ENCODE assay signal across 1 cellular context in the genomic region with DNA sequence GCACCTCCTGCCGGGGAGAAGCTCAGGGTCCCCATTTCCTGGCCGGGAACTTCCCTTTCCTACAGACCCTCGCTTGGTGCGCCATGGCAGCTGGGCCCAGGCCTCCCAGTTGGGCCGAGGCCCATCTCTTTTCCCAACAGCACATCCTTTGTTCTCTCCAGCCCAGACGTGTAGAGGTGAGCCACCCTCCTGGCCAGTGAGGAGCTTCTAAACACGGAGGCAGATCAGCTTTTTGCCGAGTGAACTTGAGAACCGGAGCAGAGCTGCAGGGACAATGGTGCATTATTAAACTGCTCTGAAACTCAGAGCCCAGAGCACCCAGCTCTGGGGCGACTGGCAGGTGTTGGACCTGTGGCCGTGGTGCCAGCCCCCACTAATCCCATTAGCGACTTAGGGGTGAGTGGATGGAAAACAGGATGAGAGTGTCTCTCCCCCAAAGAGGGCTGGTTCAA.
A peak's percentile ranks its signal among the peaks of the same experiment; 100 is the strongest.
TF ChIP-seq lines count a peak whose summit lies in the region.

No MANE protein-coding gene starts in this region.

TF ChIP-seq in HepG2, 621 proteins besides CTCF, POLR2A, EP300 and RAD21 (continued from another document and continues in another):
- TF ChIP-seq, protein P1, sequence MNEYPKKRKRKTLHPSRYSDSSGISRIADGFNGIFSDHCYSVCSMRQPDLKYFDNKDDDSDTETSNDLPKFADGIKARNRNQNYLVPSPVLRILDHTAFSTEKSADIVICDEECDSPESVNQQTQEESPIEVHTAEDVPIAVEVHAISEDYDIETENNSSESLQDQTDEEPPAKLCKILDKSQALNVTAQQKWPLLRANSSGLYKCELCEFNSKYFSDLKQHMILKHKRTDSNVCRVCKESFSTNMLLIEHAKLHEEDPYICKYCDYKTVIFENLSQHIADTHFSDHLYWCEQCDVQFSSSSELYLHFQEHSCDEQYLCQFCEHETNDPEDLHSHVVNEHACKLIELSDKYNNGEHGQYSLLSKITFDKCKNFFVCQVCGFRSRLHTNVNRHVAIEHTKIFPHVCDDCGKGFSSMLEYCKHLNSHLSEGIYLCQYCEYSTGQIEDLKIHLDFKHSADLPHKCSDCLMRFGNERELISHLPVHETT (CRISPR knock-in tag; conservative IDR thresholded peaks at IDR 0.05) = no peak
- no peak for TF ChIP-seq REXO4 (CRISPR knock-in tag; IDR thresholded peaks at IDR 0.05; ENCODE audit: borderline replicate concordance)
- no peak for TF ChIP-seq ZNF451 (CRISPR knock-in tag; IDR thresholded peaks at IDR 0.05)
- TF ChIP-seq, protein P2, sequence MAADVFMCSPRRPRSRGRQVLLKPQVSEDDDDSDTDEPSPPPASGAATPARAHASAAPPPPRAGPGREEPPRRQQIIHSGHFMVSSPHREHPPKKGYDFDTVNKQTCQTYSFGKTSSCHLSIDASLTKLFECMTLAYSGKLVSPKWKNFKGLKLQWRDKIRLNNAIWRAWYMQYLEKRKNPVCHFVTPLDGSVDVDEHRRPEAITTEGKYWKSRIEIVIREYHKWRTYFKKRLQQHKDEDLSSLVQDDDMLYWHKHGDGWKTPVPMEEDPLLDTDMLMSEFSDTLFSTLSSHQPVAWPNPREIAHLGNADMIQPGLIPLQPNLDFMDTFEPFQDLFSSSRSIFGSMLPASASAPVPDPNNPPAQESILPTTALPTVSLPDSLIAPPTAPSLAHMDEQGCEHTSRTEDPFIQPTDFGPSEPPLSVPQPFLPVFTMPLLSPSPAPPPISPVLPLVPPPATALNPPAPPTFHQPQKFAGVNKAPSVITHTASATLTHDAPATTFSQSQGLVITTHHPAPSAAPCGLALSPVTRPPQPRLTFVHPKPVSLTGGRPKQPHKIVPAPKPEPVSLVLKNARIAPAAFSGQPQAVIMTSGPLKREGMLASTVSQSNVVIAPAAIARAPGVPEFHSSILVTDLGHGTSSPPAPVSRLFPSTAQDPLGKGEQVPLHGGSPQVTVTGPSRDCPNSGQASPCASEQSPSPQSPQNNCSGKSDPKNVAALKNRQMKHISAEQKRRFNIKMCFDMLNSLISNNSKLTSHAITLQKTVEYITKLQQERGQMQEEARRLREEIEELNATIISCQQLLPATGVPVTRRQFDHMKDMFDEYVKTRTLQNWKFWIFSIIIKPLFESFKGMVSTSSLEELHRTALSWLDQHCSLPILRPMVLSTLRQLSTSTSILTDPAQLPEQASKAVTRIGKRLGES (CRISPR knock-in tag; IDR thresholded peaks at IDR 0.05; ENCODE audit: borderline replicate concordance) = no peak
- TF ChIP-seq, protein P3, sequence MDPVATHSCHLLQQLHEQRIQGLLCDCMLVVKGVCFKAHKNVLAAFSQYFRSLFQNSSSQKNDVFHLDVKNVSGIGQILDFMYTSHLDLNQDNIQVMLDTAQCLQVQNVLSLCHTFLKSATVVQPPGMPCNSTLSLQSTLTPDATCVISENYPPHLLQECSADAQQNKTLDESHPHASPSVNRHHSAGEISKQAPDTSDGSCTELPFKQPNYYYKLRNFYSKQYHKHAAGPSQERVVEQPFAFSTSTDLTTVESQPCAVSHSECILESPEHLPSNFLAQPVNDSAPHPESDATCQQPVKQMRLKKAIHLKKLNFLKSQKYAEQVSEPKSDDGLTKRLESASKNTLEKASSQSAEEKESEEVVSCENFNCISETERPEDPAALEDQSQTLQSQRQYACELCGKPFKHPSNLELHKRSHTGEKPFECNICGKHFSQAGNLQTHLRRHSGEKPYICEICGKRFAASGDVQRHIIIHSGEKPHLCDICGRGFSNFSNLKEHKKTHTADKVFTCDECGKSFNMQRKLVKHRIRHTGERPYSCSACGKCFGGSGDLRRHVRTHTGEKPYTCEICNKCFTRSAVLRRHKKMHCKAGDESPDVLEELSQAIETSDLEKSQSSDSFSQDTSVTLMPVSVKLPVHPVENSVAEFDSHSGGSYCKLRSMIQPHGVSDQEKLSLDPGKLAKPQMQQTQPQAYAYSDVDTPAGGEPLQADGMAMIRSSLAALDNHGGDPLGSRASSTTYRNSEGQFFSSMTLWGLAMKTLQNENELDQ (CRISPR knock-in tag; IDR thresholded peaks at IDR 0.05; ENCODE audit: borderline replicate concordance) = no peak
- no peak for TF ChIP-seq ZBTB7A (CRISPR knock-in tag; IDR thresholded peaks at IDR 0.05)
- no peak for TF ChIP-seq SNAPC2 (CRISPR knock-in tag; IDR thresholded peaks at IDR 0.05)
- no peak for TF ChIP-seq PPARG (CRISPR knock-in tag; conservative IDR thresholded peaks at IDR 0.05)
- 0 out of 2 replicates have a peak, but pooled peaks have one; percentile 25 for TF ChIP-seq ZNF333 (CRISPR knock-in tag; IDR thresholded peaks at IDR 0.05; ENCODE audit: borderline replicate concordance)
- TF ChIP-seq SALL2 (CRISPR knock-in tag; IDR thresholded peaks at IDR 0.05) = peak; percentile 47; the same call in 1 of the 2 replicates
- no peak; the same call in 1 of the 2 replicates for TF ChIP-seq MED13 (CRISPR knock-in tag; IDR thresholded peaks at IDR 0.05)
- 0 out of 2 replicates have a peak, but pooled peaks have one; percentile 2 for TF ChIP-seq ZNF709 (CRISPR knock-in tag; IDR thresholded peaks at IDR 0.05)
- TF ChIP-seq NFE2L2 (IDR thresholded peaks at IDR 0.05; ENCODE audit: low read length) = no peak
- no peak for TF ChIP-seq ATAD3A (CRISPR knock-in tag; IDR thresholded peaks at IDR 0.05)
- no peak for TF ChIP-seq JUND (CRISPR knock-in tag; IDR thresholded peaks at IDR 0.05)
- TF ChIP-seq TAF1 (CRISPR knock-in tag; IDR thresholded peaks at IDR 0.05) = peak; percentile 41; the same call in 1 of the 2 replicates
- no peak for TF ChIP-seq ZFP82 (CRISPR knock-in tag; IDR thresholded peaks at IDR 0.05; ENCODE audit: borderline replicate concordance)
- TF ChIP-seq CREM (IDR thresholded peaks at IDR 0.05) = 0 out of 2 replicates have a peak, but pooled peaks have one; percentile 46
- TF ChIP-seq CREM (CRISPR knock-in tag; IDR thresholded peaks at IDR 0.05) = no peak
- TF ChIP-seq MYC (CRISPR knock-in tag; IDR thresholded peaks at IDR 0.05; ENCODE audit: borderline replicate concordance) = peak; percentile 41; the same call in 1 of the 2 replicates
- TF ChIP-seq RNF2 (conservative IDR thresholded peaks at IDR 0.05; ENCODE audit: low read depth) = no peak
- TF ChIP-seq ZC3H4 (CRISPR knock-in tag; IDR thresholded peaks at IDR 0.05; ENCODE audit: borderline replicate concordance) = no peak
- no peak for TF ChIP-seq PRMT3 (CRISPR knock-in tag; IDR thresholded peaks at IDR 0.05; ENCODE audit: borderline replicate concordance, low read depth)
- peak; percentile 75; the same call in 1 of the 2 replicates for TF ChIP-seq SOX5 (CRISPR knock-in tag; IDR thresholded peaks at IDR 0.05; ENCODE audit: borderline replicate concordance)
- peak; percentile 64 for TF ChIP-seq GATAD2A (CRISPR knock-in tag; IDR thresholded peaks at IDR 0.05)
- no peak for TF ChIP-seq CREB1 (IDR thresholded peaks at IDR 0.05)
- no peak for TF ChIP-seq CREB1 (CRISPR knock-in tag; IDR thresholded peaks at IDR 0.05)
- TF ChIP-seq ZNF354B (CRISPR knock-in tag; IDR thresholded peaks at IDR 0.05) = no peak
- TF ChIP-seq GABPA (IDR thresholded peaks at IDR 0.05; ENCODE audit: low read depth, low read length) = no peak
- no peak for TF ChIP-seq GABPA (CRISPR knock-in tag; IDR thresholded peaks at IDR 0.05; ENCODE audit: low read depth)
- 0 out of 2 replicates have a peak, but pooled peaks have one; percentile 51 for TF ChIP-seq FOXA3 (CRISPR knock-in tag; IDR thresholded peaks at IDR 0.05)
- TF ChIP-seq, protein P4, sequence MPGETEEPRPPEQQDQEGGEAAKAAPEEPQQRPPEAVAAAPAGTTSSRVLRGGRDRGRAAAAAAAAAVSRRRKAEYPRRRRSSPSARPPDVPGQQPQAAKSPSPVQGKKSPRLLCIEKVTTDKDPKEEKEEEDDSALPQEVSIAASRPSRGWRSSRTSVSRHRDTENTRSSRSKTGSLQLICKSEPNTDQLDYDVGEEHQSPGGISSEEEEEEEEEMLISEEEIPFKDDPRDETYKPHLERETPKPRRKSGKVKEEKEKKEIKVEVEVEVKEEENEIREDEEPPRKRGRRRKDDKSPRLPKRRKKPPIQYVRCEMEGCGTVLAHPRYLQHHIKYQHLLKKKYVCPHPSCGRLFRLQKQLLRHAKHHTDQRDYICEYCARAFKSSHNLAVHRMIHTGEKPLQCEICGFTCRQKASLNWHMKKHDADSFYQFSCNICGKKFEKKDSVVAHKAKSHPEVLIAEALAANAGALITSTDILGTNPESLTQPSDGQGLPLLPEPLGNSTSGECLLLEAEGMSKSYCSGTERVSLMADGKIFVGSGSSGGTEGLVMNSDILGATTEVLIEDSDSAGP (CRISPR knock-in tag; IDR thresholded peaks at IDR 0.05; ENCODE audit: borderline replicate concordance) = peak; percentile 96; the same call in 1 of the 2 replicates
- TF ChIP-seq, protein P5, sequence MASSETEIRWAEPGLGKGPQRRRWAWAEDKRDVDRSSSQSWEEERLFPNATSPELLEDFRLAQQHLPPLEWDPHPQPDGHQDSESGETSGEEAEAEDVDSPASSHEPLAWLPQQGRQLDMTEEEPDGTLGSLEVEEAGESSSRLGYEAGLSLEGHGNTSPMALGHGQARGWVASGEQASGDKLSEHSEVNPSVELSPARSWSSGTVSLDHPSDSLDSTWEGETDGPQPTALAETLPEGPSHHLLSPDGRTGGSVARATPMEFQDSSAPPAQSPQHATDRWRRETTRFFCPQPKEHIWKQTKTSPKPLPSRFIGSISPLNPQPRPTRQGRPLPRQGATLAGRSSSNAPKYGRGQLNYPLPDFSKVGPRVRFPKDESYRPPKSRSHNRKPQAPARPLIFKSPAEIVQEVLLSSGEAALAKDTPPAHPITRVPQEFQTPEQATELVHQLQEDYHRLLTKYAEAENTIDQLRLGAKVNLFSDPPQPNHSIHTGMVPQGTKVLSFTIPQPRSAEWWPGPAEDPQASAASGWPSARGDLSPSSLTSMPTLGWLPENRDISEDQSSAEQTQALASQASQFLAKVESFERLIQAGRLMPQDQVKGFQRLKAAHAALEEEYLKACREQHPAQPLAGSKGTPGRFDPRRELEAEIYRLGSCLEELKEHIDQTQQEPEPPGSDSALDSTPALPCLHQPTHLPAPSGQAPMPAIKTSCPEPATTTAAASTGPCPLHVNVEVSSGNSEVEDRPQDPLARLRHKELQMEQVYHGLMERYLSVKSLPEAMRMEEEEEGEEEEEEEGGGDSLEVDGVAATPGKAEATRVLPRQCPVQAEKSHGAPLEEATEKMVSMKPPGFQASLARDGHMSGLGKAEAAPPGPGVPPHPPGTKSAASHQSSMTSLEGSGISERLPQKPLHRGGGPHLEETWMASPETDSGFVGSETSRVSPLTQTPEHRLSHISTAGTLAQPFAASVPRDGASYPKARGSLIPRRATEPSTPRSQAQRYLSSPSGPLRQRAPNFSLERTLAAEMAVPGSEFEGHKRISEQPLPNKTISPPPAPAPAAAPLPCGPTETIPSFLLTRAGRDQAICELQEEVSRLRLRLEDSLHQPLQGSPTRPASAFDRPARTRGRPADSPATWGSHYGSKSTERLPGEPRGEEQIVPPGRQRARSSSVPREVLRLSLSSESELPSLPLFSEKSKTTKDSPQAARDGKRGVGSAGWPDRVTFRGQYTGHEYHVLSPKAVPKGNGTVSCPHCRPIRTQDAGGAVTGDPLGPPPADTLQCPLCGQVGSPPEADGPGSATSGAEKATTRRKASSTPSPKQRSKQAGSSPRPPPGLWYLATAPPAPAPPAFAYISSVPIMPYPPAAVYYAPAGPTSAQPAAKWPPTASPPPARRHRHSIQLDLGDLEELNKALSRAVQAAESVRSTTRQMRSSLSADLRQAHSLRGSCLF (CRISPR knock-in tag; IDR thresholded peaks at IDR 0.05; ENCODE audit: borderline replicate concordance) = no peak
- TF ChIP-seq, protein P6, sequence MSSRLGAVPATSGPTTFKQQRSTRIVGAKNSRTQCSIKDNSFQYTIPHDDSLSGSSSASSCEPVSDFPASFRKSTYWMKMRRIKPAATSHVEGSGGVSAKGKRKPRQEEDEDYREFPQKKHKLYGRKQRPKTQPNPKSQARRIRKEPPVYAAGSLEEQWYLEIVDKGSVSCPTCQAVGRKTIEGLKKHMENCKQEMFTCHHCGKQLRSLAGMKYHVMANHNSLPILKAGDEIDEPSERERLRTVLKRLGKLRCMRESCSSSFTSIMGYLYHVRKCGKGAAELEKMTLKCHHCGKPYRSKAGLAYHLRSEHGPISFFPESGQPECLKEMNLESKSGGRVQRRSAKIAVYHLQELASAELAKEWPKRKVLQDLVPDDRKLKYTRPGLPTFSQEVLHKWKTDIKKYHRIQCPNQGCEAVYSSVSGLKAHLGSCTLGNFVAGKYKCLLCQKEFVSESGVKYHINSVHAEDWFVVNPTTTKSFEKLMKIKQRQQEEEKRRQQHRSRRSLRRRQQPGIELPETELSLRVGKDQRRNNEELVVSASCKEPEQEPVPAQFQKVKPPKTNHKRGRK (CRISPR knock-in tag; IDR thresholded peaks at IDR 0.05) = no peak
- TF ChIP-seq HDAC6 (IDR thresholded peaks at IDR 0.05; ENCODE audit: low read depth, low read length) = no peak
- TF ChIP-seq, protein P7, sequence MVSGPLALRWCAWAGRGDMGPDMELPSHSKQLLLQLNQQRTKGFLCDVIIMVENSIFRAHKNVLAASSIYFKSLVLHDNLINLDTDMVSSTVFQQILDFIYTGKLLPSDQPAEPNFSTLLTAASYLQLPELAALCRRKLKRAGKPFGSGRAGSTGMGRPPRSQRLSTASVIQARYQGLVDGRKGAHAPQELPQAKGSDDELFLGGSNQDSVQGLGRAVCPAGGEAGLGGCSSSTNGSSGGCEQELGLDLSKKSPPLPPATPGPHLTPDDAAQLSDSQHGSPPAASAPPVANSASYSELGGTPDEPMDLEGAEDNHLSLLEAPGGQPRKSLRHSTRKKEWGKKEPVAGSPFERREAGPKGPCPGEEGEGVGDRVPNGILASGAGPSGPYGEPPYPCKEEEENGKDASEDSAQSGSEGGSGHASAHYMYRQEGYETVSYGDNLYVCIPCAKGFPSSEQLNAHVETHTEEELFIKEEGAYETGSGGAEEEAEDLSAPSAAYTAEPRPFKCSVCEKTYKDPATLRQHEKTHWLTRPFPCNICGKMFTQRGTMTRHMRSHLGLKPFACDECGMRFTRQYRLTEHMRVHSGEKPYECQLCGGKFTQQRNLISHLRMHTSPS (CRISPR knock-in tag; IDR thresholded peaks at IDR 0.05; ENCODE audit: low read depth) = peak; percentile 82
- TF ChIP-seq ZNF614 (CRISPR knock-in tag; IDR thresholded peaks at IDR 0.05; ENCODE audit: borderline replicate concordance) = no peak
- TF ChIP-seq REPIN1 (CRISPR knock-in tag; IDR thresholded peaks at IDR 0.05; ENCODE audit: borderline replicate concordance, low read depth) = no peak
- TF ChIP-seq HOXA3 (CRISPR knock-in tag; IDR thresholded peaks at IDR 0.05) = peak; percentile 58
- TF ChIP-seq KDM2A (CRISPR knock-in tag; IDR thresholded peaks at IDR 0.05; ENCODE audit: borderline replicate concordance, low read depth) = no peak; the same call in 1 of the 2 replicates
- TF ChIP-seq NCOA2 (CRISPR knock-in tag; IDR thresholded peaks at IDR 0.05) = peak; percentile 37; the same call in 1 of the 2 replicates
- TF ChIP-seq ZNF558 (CRISPR knock-in tag; IDR thresholded peaks at IDR 0.05; ENCODE audit: borderline replicate concordance) = no peak
- TF ChIP-seq ZSCAN31 (CRISPR knock-in tag; IDR thresholded peaks at IDR 0.05; ENCODE audit: low read depth) = no peak; the same call in none of the 2 replicates
- TF ChIP-seq XRCC5 (optimal IDR thresholded peaks at IDR 0.05; ENCODE audit: low read length) = peak; percentile 56
- TF ChIP-seq NFKB2 (CRISPR knock-in tag; IDR thresholded peaks at IDR 0.05; ENCODE audit: borderline replicate concordance) = peak; percentile 73; the same call in 1 of the 2 replicates
- TF ChIP-seq PHF21A (CRISPR knock-in tag; IDR thresholded peaks at IDR 0.05) = no peak; the same call in 1 of the 2 replicates
